Comparison of ENCODE assay signal across 9 cellular contexts in genomic region chr19:55304279-55304978, GRCh38. TPM values are rescaled to one million over a fixed set of nuclear protein-coding genes. Genes with fewer than 3 reads are reported as not detected.
DNase-seq lines count a peak whose midpoint lies in the region; ATAC-seq and TF ChIP-seq lines count a peak whose summit lies in the region.
"Had no signal": no experiment of that assay in that cellular context is flagged by ENCODE, and none has a peak within 500 bp of the region (broad histone marks: within the 10 kb centered on the region; RNA-seq: fewer than 3 reads in every experiment).

No MANE protein-coding gene starts in this region.

- H3K79me2 ChIP-seq in PC-3 (ENCODE audit: low read length), result no peaks in the 10 kb centered on the region

- no peak overlapping the region for H3K9ac ChIP-seq in PC-3 (ENCODE audit: low read length)

- POLR2A ChIA-PET in PC-3 (lab: Charles Lee; ENCODE audit: unreplicated experiment), result no interaction called here

- no peaks in the 10 kb centered on the region for H4K20me1 ChIP-seq in PC-3 (ENCODE audit: low read length)

- ATAC-seq in PC-3 (peak; percentile 27; the same call in 1 of the 2 replicates), foreskin keratinocyte (peak; percentile 58), HG03342 (IDR thresholded peaks at IDR 0.05; ENCODE audit: unreplicated experiment) (no peak), GM21717 (IDR thresholded peaks at IDR 0.05; ENCODE audit: unreplicated experiment) (no peak), HG03520 (IDR thresholded peaks at IDR 0.05; ENCODE audit: unreplicated experiment) (no peak)

- H3F3A ChIP-seq in PC-3 (ENCODE audit: low read length, unreplicated experiment), result no peaks in the 10 kb centered on the region

- peaks cover 7% of the 10 kb centered on the region; the same call in 1 of the 2 replicates for H3K4me1 ChIP-seq in PC-3 (ENCODE audit: insufficient read depth, low read length)
- H3K4me1 ChIP-seq in foreskin keratinocyte, result no peaks in the 10 kb centered on the region

- H3K9me3 ChIP-seq in PC-3 (ENCODE audit: low read length), result no peaks in the 10 kb centered on the region

- no TSS peak for BruUV-seq in PC-3 (replicated peaks; lab: Mats Ljungman, UMichigan)

- CTCF ChIA-PET in PC-3 (lab: Charles Lee), result no interaction called here

- intact Hi-C loops in PC-3 (cut with micrococcal nuclease), result loop anchor here (5.0 kb wide), 1 partner anchor 68 kb away; the partner anchor contains the start of gene IL11

- H3K4me2 ChIP-seq in PC-3 (ENCODE audit: low read length), result no peak overlapping the region

- H3K9me2 ChIP-seq in PC-3 (replicated peaks; ENCODE audit: low read length), result no peaks in the 10 kb centered on the region

- H3K36me3 ChIP-seq in PC-3 (ENCODE audit: low read depth, low read length), result no peaks in the 10 kb centered on the region

- TF ChIP-seq CTCF in GM12865 (IDR thresholded peaks at IDR 0.05; ENCODE audit: insufficient read depth, low read depth, low read length, missing control alignments), result no peak
- no peak for TF ChIP-seq CTCF in PC-3 (conservative IDR thresholded peaks at IDR 0.05; ENCODE audit: low read depth, low read length)
- TF ChIP-seq CTCF in foreskin keratinocyte (conservative IDR thresholded peaks at IDR 0.05), result no peak

- H3K27ac ChIP-seq in PC-3 (ENCODE audit: low read length) (no peak overlapping the region), foreskin keratinocyte (no peak overlapping the region)

- no peaks in the 10 kb centered on the region for H3K27me3 ChIP-seq in PC-3 (ENCODE audit: low read length)
- no peaks in the 10 kb centered on the region for H3K27me3 ChIP-seq in foreskin keratinocyte

- DNase-seq in CD1c-positive myeloid dendritic cell (ENCODE audit: extremely low spot score), result peak; percentile 24
- peak; percentile 78 for DNase-seq in GM12865 (ENCODE audit: low read depth)
- DNase-seq in PC-3, result peak; percentile 54
- DNase-seq in foreskin keratinocyte, result no peak
- DNase-seq in activated CD4-positive, CD25-positive, alpha-beta regulatory T cell treated with anti-CD3 and anti-CD28 coated beads, Interleukin-2, amount 50 U/mL, for 72 hours, result no peak
- DNase-seq: midbrain had no signal

- H2AFZ ChIP-seq in PC-3 (ENCODE audit: low read length), result no peak overlapping the region

- H3K4me3 ChIP-seq in GM12865 (ENCODE audit: low read depth, low read length), result no peak overlapping the region
- H3K4me3 ChIP-seq in PC-3 (ENCODE audit: low read length), result no peak overlapping the region

RNA-seq across cellular contexts. Expression of gene BRSK1, which starts 20.6 kb away (rescaled TPM):
- total RNA-seq in PC-3 (2014; rRNA removed) (5.1 and 8.7 TPM in 2 replicates), foreskin keratinocyte (3.1 and 3.6 TPM in 2 replicates)
- 2.4 and 2.6 TPM in 2 replicates for polyA plus RNA-seq in foreskin keratinocyte

RNA-seq across cellular contexts. Expression of gene TMEM150B, which starts 20.7 kb away (rescaled TPM):
- not detected in 2 replicates for total RNA-seq in PC-3 (2014; rRNA removed)
- total RNA-seq in foreskin keratinocyte, result not detected in 2 replicates
- not detected in 2 replicates for polyA plus RNA-seq in foreskin keratinocyte

RNA-seq across cellular contexts. Expression of gene HSPBP1, which starts 24.5 kb away (rescaled TPM):
- total RNA-seq in PC-3 (2014; rRNA removed), result 122 and 148 TPM in 2 replicates
- 43.0 and 45.8 TPM in 2 replicates for total RNA-seq in foreskin keratinocyte
- polyA plus RNA-seq in foreskin keratinocyte, result 74.1 and 75.2 TPM in 2 replicates

RNA-seq across cellular contexts. Expression of gene KMT5C, which starts 35.2 kb away (rescaled TPM):
- 21.9 and 36.6 TPM in 2 replicates for total RNA-seq in PC-3 (2014; rRNA removed)
- 6.9 and 8.6 TPM in 2 replicates for total RNA-seq in foreskin keratinocyte
- 6.0 and 6.5 TPM in 2 replicates for polyA plus RNA-seq in foreskin keratinocyte

RNA-seq across cellular contexts. Expression of gene PPP6R1, which starts 45.6 kb away (rescaled TPM):
- total RNA-seq in PC-3 (2014; rRNA removed) (159 and 221 TPM in 2 replicates), foreskin keratinocyte (57.6 and 65.2 TPM in 2 replicates)
- 48.5 and 52.7 TPM in 2 replicates for polyA plus RNA-seq in foreskin keratinocyte

Comparison
In these comparisons a context has a peak if more than half of its experiments do, and no peak if none do; other contexts are left out.
1. DNase-seq: peak in CD1c-positive myeloid dendritic cell (single experiment), GM12865 (single experiment) and PC-3 (single experiment); none in foreskin keratinocyte (0 of 2) and activated CD4-positive, CD25-positive, alpha-beta regulatory T cell treated with anti-CD3 and anti-CD28 coated beads, Interleukin-2, amount 50 U/mL, for 72 hours (single experiment).
2. ATAC-seq: peak in PC-3 (single experiment) and foreskin keratinocyte (single experiment); none in HG03342 (single experiment), GM21717 (single experiment) and HG03520 (single experiment).